In genomic region chr1:26994020-26994745, GRCh38 we compare ENCODE assay signal across 8 cellular contexts. TPM values are rescaled to one million over a fixed set of nuclear protein-coding genes. Genes with fewer than 3 reads are reported as not detected.
DNase-seq lines count a peak whose midpoint lies in the region; FAIRE-seq and TF ChIP-seq lines count a peak whose summit lies in the region.

No MANE protein-coding gene starts in this region.

- peaks cover 4 to 14% (median 9%) of the 10 kb centered on the region in 3 donors for H3K4me1 Mint-ChIP-seq in IgD-negative memory B cell
- peaks cover 22% of the 10 kb centered on the region for H3K4me1 Mint-ChIP-seq in activated naive CD4-positive, alpha-beta T cell treated with anti-CD3 and anti-CD28 coated beads, Interleukin-2, amount 50 U/mL, for 24 hours

- H3K4me3 ChIP-seq in iPS-18c (ENCODE audit: insufficient read depth, low read depth, low read length) = peak overlapping the region; percentile 87

- peaks cover 2% of the 10 kb centered on the region for H3K36me3 Mint-ChIP-seq in IgD-negative memory B cell
- H3K36me3 Mint-ChIP-seq in activated naive CD4-positive, alpha-beta T cell treated with anti-CD3 and anti-CD28 coated beads, Interleukin-2, amount 50 U/mL, for 24 hours = no peaks in the 10 kb centered on the region

- no peaks in the 10 kb centered on the region for H3K9me3 Mint-ChIP-seq in IgD-negative memory B cell
- no peaks in the 10 kb centered on the region for H3K9me3 Mint-ChIP-seq in activated naive CD4-positive, alpha-beta T cell treated with anti-CD3 and anti-CD28 coated beads, Interleukin-2, amount 50 U/mL, for 24 hours

- no peaks in the 10 kb centered on the region for H3K9me3 ChIP-seq in iPS-18c (ENCODE audit: control insufficient read depth, insufficient read depth, low read length)

- in situ Hi-C loops in GM13977 (cut with MboI; ENCODE audit: low pct_unique_long_range_greater_than_20kb, low sequenced_read_pairs, unreplicated experiment) = no loop called here

- H3K27ac Mint-ChIP-seq in IgD-negative memory B cell = no peak overlapping the region
- no peak overlapping the region for H3K27ac Mint-ChIP-seq in activated naive CD4-positive, alpha-beta T cell treated with anti-CD3 and anti-CD28 coated beads, Interleukin-2, amount 50 U/mL, for 24 hours

- peak overlapping the region; percentile 77 to 95 (median 85) for H3K4me3 Mint-ChIP-seq in IgD-negative memory B cell
- peak overlapping the region; percentile 76 for H3K4me3 Mint-ChIP-seq in activated naive CD4-positive, alpha-beta T cell treated with anti-CD3 and anti-CD28 coated beads, Interleukin-2, amount 50 U/mL, for 24 hours

- peaks cover 29% of the 10 kb centered on the region for H3K27me3 Mint-ChIP-seq in IgD-negative memory B cell
- peaks cover 27% of the 10 kb centered on the region for H3K27me3 Mint-ChIP-seq in activated naive CD4-positive, alpha-beta T cell treated with anti-CD3 and anti-CD28 coated beads, Interleukin-2, amount 50 U/mL, for 24 hours

- no peak for FAIRE-seq in D721Med (lab: Jason Lieb, UNC)

- TF ChIP-seq CTCF in GM13977 (IDR thresholded peaks at IDR 0.05; ENCODE audit: extremely low read depth, insufficient read depth, missing control alignments) = no peak
- TF ChIP-seq CTCF in D721Med (IDR thresholded peaks at IDR 0.05; ENCODE audit: insufficient read depth, missing control alignments) = no peak

- DNase-seq in GM13977 (ENCODE audit: low spot score) (peak; percentile 73), D721Med (ENCODE audit: insufficient read length, low spot score) (no peak), UCSD-AML1 (lab: John Stamatoyannopoulos, UW; ENCODE audit: unreplicated experiment) (no peak)
- peak; percentile 31 for DNase-seq in stimulated activated CD4-positive, alpha-beta T cell treated with anti-CD3 and anti-CD28 coated beads, Interleukin-4, amount 100 ng/mL, for 1 hour
- no peak for DNase-seq in activated CD4-positive, CD25-positive, alpha-beta regulatory T cell treated with anti-CD3 and anti-CD28 coated beads, Interleukin-2, amount 50 U/mL, for 72 hours

RNA-seq across cellular contexts. Expression of gene TRNP1, which starts 0.7 kb away (rescaled TPM):
- polyA plus RNA-seq in IgD-negative memory B cell = not detected

RNA-seq across cellular contexts. Expression of gene TENT5B, which starts 18.5 kb away (rescaled TPM):
- polyA plus RNA-seq in IgD-negative memory B cell = not detected

RNA-seq across cellular contexts. Expression of gene KDF1, which starts 33.9 kb away (rescaled TPM):
- polyA plus RNA-seq in IgD-negative memory B cell = 2.9 TPM

Comparison
In these comparisons a context has a peak if more than half of its experiments do, and no peak if none do; other contexts are left out.
1. DNase-seq: peak in GM13977 (single experiment) and stimulated activated CD4-positive, alpha-beta T cell treated with anti-CD3 and anti-CD28 coated beads, Interleukin-4, amount 100 ng/mL, for 1 hour (single experiment); none in activated CD4-positive, CD25-positive, alpha-beta regulatory T cell treated with anti-CD3 and anti-CD28 coated beads, Interleukin-2, amount 50 U/mL, for 72 hours (single experiment), D721Med (single experiment) and UCSD-AML1 (single experiment).